8 cellular contexts compared by ENCODE assay signal in the genomic region with DNA sequence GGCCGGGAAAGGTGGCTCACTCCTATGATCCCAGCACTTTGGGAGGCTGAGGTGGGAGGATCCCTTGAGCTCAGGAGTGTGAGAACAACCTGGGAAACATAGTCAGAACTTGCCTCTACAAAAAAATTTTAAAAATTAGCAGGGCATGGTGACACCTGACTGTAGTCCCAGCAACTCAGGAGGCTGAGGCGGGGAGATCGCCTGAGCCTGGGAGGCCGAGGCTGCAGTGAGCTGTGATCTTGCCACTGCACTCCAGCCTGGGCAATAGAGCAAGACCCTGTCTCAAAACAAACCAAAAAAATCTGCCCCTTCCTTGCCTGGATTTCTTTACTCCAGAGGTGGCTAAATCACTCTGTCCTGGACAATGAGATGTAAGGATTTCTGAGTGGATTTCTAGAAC.
"Had no signal": no experiment of that assay in that cellular context is flagged by ENCODE, and none has a peak within 500 bp of the region (broad histone marks: within the 10 kb centered on the region; RNA-seq: fewer than 3 reads in every experiment).

No MANE protein-coding gene starts in this region.

- H3K4me3 ChIP-seq: GM23338, K562 had no signal

- ATAC-seq: GM23338, K562 had no signal

- H3K9me3 Mint-ChIP-seq: H9 had no signal

- DNase-seq: H9, HCEC 1CT, IMR-90 had no signal

- H3K27ac Mint-ChIP-seq: GM23338 had no signal

- FAIRE-seq: H1, H54, HTR-8/SVneo, K562 had no signal

- H3K4me3 Mint-ChIP-seq: GM23338, H9 had no signal
